In the genomic region with DNA sequence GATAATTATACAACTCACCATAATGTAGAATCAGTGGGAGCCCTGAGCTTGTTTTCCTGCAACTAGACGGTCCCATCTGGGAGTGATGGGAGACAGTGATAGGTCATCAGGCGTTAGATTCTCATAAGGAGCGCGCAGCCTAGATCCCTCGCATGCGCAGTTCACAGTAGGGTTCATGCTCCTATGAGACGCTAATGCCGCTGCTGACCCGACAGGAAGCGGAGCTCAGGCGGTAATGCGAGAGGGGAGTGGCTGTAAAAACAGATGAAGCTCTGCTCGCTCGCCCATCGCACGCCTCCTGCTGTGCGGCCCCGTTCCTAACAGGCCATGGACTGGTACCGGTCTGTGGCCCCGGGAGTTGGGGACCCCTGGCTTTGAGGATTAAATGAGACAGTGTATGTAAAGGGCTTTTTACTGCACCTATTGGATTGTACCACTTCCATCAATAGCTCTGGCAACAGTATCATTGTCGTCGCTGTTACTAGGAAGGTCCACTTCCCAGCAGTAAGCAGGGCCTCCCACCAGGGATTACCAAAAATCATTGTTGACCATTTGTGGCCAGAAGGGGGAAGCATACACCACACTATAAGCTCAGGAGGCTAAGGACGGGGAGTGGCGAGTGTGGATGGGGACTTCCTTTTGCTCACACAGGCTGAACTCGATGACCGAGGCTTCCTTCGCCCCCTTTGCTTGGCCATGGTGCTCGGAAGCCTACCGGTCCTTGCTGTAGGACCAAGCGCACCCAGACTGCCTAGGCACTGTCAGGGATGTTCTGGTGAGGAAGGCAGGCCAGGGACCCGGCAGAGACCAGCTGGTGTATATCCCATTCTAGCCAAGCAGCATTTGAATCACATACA, we compare ENCODE assay signal across 8 cellular contexts. TPM values are rescaled to one million over a fixed set of nuclear protein-coding genes. Genes with fewer than 3 reads are reported as not detected.
DNase-seq lines count a peak whose midpoint lies in the region; ATAC-seq and TF ChIP-seq lines count a peak whose summit lies in the region.

No MANE protein-coding gene starts in this region.

- H3K36me3 ChIP-seq in kidney epithelial cell (ENCODE audit: control insufficient read depth, insufficient read depth, low read length) = no peaks in the 10 kb centered on the region

- DNase-seq in AG08396 (ENCODE audit: low spot score) = peak; percentile 88
- peak; percentile 94 for DNase-seq in NCI-H2227 (lab: John Stamatoyannopoulos, UW; ENCODE audit: unreplicated experiment)
- peak; percentile 57 for DNase-seq in activated CD4-positive, alpha-beta T cell treated with anti-CD3 and anti-CD28 coated beads for 1 hour
- peak; percentile 87 for DNase-seq in cerebellum (ENCODE audit: low spot score)
- DNase-seq in kidney epithelial cell (ENCODE audit: low read depth) = peak; percentile 66
- DNase-seq in stimulated activated CD4-positive, alpha-beta T cell treated with anti-CD3 and anti-CD28 coated beads, Interleukin-15, amount 100 ng/mL, for 24 hours = peak; percentile 85

- no peaks in the 10 kb centered on the region for H3K27me3 ChIP-seq in kidney epithelial cell (ENCODE audit: control insufficient read depth, insufficient read depth, low read length)

- peak overlapping the region; percentile 21 for H3K4me3 ChIP-seq in kidney epithelial cell (ENCODE audit: low read depth, low read length)

- TF ChIP-seq CTCF in kidney epithelial cell (IDR thresholded peaks at IDR 0.05; ENCODE audit: insufficient read depth, low read length, poor library complexity, severe bottlenecking) = peak; percentile 49

- ATAC-seq in GM18907 (IDR thresholded peaks at IDR 0.05; ENCODE audit: unreplicated experiment) (peak; percentile 97), HG03159 (IDR thresholded peaks at IDR 0.05; ENCODE audit: unreplicated experiment) (peak; percentile 96)

RNA-seq across cellular contexts. Expression of gene AKR1B1, which starts 26.4 kb away (rescaled TPM):
- total RNA-seq in cerebellum = 35.7 TPM
- total RNA-seq in kidney epithelial cell = 80.0 and 87.8 TPM in 2 replicates

Comparison
In these comparisons a context has a peak if more than half of its experiments do, and no peak if none do; other contexts are left out.
1. Peak in every context shown above with its lines: DNase-seq, ATAC-seq and H3K4me3 ChIP-seq.